In genomic region chr10:74234569-74234968, GRCh38 we compare ENCODE assay signal across 1 cellular context.
TF ChIP-seq lines count a peak whose summit lies in the region.

No MANE protein-coding gene starts in this region.

TF ChIP-seq in K562, 482 proteins besides CTCF, POLR2A, EP300 and RAD21 (continued from another document):
- TF ChIP-seq DEAF1 (CRISPR knock-in tag; IDR thresholded peaks at IDR 0.05) = 0 out of 2 replicates have a peak, but pooled peaks have one; percentile 21
- TF ChIP-seq CSDE1 (IDR thresholded peaks at IDR 0.05) = no peak
- TF ChIP-seq POLR2H (tag; IDR thresholded peaks at IDR 0.05; ENCODE audit: low read depth) = peak; percentile 24; the same call in 1 of the 2 replicates
- no peak for TF ChIP-seq ZSCAN32 (CRISPR knock-in tag; IDR thresholded peaks at IDR 0.05)
- TF ChIP-seq FOXM1 (IDR thresholded peaks at IDR 0.05; ENCODE audit: low read depth) = no peak
- TF ChIP-seq FOXM1 (CRISPR knock-in tag; IDR thresholded peaks at IDR 0.05; ENCODE audit: low read depth) = no peak
- TF ChIP-seq MCM7 (IDR thresholded peaks at IDR 0.05) = no peak
- TF ChIP-seq ZNF224 (CRISPR knock-in tag; IDR thresholded peaks at IDR 0.05) = no peak
- no peak for TF ChIP-seq RBM22 (IDR thresholded peaks at IDR 0.05; ENCODE audit: low read depth, low read length, poor library complexity, severe bottlenecking)
- no peak for TF ChIP-seq ZNF232 (CRISPR knock-in tag; IDR thresholded peaks at IDR 0.05)
